Comparison of ENCODE assay signal across 18 cellular contexts in the genomic region with DNA sequence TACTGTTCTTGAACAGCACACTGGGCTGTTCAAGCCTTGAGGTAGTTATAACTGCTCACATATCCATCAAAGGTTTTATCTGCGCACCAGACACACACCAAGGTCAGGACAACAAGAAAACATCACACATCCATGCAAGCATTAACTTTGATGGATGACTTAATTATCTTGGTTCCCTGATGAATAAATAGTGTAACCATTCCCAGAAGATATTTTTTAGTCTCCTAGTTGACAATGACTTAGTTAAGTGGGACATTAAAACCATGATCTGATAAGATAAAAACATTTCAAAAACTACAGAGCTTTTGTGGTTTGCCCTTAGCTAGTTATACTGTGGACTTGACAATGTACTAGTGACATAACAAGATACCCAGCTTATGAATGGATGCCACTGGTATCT.
DNase-seq lines count a peak whose midpoint lies in the region; FAIRE-seq and TF ChIP-seq lines count a peak whose summit lies in the region.
"Had no signal": no experiment of that assay in that cellular context is flagged by ENCODE, and none has a peak within 500 bp of the region (broad histone marks: within the 10 kb centered on the region; RNA-seq: fewer than 3 reads in every experiment).

No MANE protein-coding gene starts in this region.

- peak; percentile 29 for DNase-seq in BE2C
- peak; percentile 90 for DNase-seq in SK-N-DZ (ENCODE audit: low spot score)
- DNase-seq in amniotic epithelial cell (ENCODE audit: low read depth), result peak; percentile 70
- DNase-seq in OCI-LY7 (ENCODE audit: low spot score), result no peak
- DNase-seq in DMS 273 treated with DMSO at 0.1 percent for 48 hours (lab: John Stamatoyannopoulos, UW), result no peak
- DNase-seq in GM12892 (ENCODE audit: insufficient read length), result no peak
- DNase-seq: CD4-positive, alpha-beta T cell; CD8-positive, alpha-beta memory T cell; DMS53; DMS79 treated with DMSO at 0.1 percent for 48 hours; GF-D8; GOT3; HCEC 1CT had no signal

- H3K9me2 ChIP-seq in OCI-LY7 (ENCODE audit: insufficient read depth, low read length), result no peaks in the 10 kb centered on the region

- POLR2A ChIA-PET in OCI-LY7 (lab: Charles Lee), result interaction anchor here (1.5 kb wide), 1 partner anchor 22 kb away, joined by 3 read pairs; no protein-coding TSS in a partner anchor

- no peak overlapping the region for H3K27ac ChIP-seq in OCI-LY7 (ENCODE audit: low read depth, low read length, poor library complexity, severe bottlenecking)
- H3K27ac ChIP-seq: BLaER1 treated with 17β-estradiol and CSF1 and Interleukin-3, amounts not matched to agents 10 nM and 100 nM had no signal

- no peak overlapping the region for H2AFZ ChIP-seq in OCI-LY7 (ENCODE audit: low read length)

- H4K20me1 ChIP-seq in OCI-LY7 (ENCODE audit: insufficient read depth, low read length), result no peaks in the 10 kb centered on the region
- H4K20me1 ChIP-seq: BLaER1 treated with 17β-estradiol and CSF1 and Interleukin-3, amounts not matched to agents 10 nM and 100 nM had no signal

- no peaks in the 10 kb centered on the region for H3K27me3 ChIP-seq in BE2C
- H3K27me3 ChIP-seq: BLaER1 treated with 17β-estradiol and CSF1 and Interleukin-3, amounts not matched to agents 10 nM and 100 nM had no signal

- no peak overlapping the region for H3K4me2 ChIP-seq in OCI-LY7 (ENCODE audit: low read length)
- H3K4me2 ChIP-seq: BLaER1 treated with 17β-estradiol and CSF1 and Interleukin-3, amounts not matched to agents 10 nM and 100 nM had no signal

- no TSS peak for BruUV-seq in OCI-LY7 (replicated peaks; lab: Mats Ljungman, UMichigan)

- intact Hi-C loops in OCI-LY7 (cut with micrococcal nuclease; ENCODE audit: unreplicated experiment), result no loop called here

- no peaks in the 10 kb centered on the region for H3K79me2 ChIP-seq in OCI-LY7 (ENCODE audit: insufficient read depth, low read depth, low read length)

- no peaks in the 10 kb centered on the region for H3K9me3 ChIP-seq in BE2C
- H3K9me3 ChIP-seq in OCI-LY7 (ENCODE audit: low read length), result no peaks in the 10 kb centered on the region
- H3K9me3 ChIP-seq: BLaER1 treated with 17β-estradiol and CSF1 and Interleukin-3, amounts not matched to agents 10 nM and 100 nM had no signal

- TF ChIP-seq CTCF in BE2C (IDR thresholded peaks at IDR 0.05; ENCODE audit: low read depth, low read length) (no peak), OCI-LY7 (conservative IDR thresholded peaks at IDR 0.05; ENCODE audit: low read length) (no peak)

- no peaks in the 10 kb centered on the region for H3K36me3 ChIP-seq in BE2C
- H3K36me3 ChIP-seq in OCI-LY7 (ENCODE audit: insufficient read depth, low read length), result no peaks in the 10 kb centered on the region
- H3K36me3 ChIP-seq: BLaER1 treated with 17β-estradiol and CSF1 and Interleukin-3, amounts not matched to agents 10 nM and 100 nM had no signal

- H3K4me1 ChIP-seq in BE2C (peaks cover 13% of the 10 kb centered on the region), OCI-LY7 (ENCODE audit: insufficient read depth, low read length, poor library complexity, severe bottlenecking) (no peaks in the 10 kb centered on the region)
- H3K4me1 ChIP-seq: BLaER1 treated with 17β-estradiol and CSF1 and Interleukin-3, amounts not matched to agents 10 nM and 100 nM had no signal

- CTCF ChIA-PET in OCI-LY7 (lab: Charles Lee; ENCODE audit: unreplicated experiment), result no interaction called here

- FAIRE-seq in GM12892 (lab: Jason Lieb, UNC), result no peak
- FAIRE-seq: A204.1, D721Med, GM12891, H54 had no signal

- no peak for TF ChIP-seq POLR2A in GM12892 (IDR thresholded peaks at IDR 0.05; ENCODE audit: low read depth, low read length)

- H3K4me3 ChIP-seq in BE2C (ENCODE audit: low read depth, low read length), result no peak overlapping the region
- H3K4me3 ChIP-seq in OCI-LY7 (ENCODE audit: low read depth, low read length, poor library complexity, severe bottlenecking), result no peak overlapping the region
- H3K4me3 ChIP-seq: BLaER1 treated with 17β-estradiol and CSF1 and Interleukin-3, amounts not matched to agents 10 nM and 100 nM had no signal

Comparison
In these comparisons a context has a peak if more than half of its experiments do, and no peak if none do; other contexts are left out.
1. DNase-seq: peak in BE2C (single experiment), SK-N-DZ (single experiment) and amniotic epithelial cell (single experiment); none in OCI-LY7 (single experiment), DMS 273 treated with DMSO at 0.1 percent for 48 hours (single experiment) and GM12892 (single experiment).